Comparison of ENCODE assay signal across 6 cellular contexts in genomic region chr3:193648542-193649076, GRCh38.
"Had no signal": no experiment of that assay in that cellular context is flagged by ENCODE, and none has a peak within 500 bp of the region (broad histone marks: within the 10 kb centered on the region; RNA-seq: fewer than 3 reads in every experiment).

No MANE protein-coding gene starts in this region.

- FAIRE-seq: H1 had no signal

- H2AFZ ChIP-seq: GM23338 had no signal

- ATAC-seq: GM23338, HepG2 had no signal

- H3K4me2 ChIP-seq: GM23338 had no signal

- H3K4me3 ChIP-seq: GM23338 had no signal

- DNase-seq: H7, HCEC 1CT, KG1 had no signal
